Comparison of ENCODE assay signal across 22 cellular contexts in the genomic region with DNA sequence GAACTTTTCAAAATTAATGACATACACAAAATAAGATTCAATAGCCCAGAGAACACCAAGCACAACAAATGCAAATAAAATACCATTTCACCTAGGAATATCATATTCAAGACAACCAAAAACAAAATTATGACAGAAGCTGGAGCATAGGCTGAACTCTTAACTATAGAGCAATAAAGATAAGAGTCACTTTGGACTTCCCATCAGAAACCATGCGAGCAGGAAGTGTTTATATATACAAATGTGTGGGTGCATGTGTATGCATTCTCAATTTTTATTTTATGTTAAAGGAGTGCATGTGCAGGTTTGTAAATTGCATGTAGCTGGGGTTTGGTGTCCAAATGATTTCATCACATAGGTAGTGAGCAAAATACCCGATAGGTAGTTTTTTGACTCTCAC.
DNase-seq lines count a peak whose midpoint lies in the region; ATAC-seq and TF ChIP-seq lines count a peak whose summit lies in the region.
"Had no signal": no experiment of that assay in that cellular context is flagged by ENCODE, and none has a peak within 500 bp of the region (broad histone marks: within the 10 kb centered on the region; RNA-seq: fewer than 3 reads in every experiment).

No MANE protein-coding gene starts in this region.

- H3K9me3 ChIP-seq in mucosa of descending colon: peaks cover 7% of the 10 kb centered on the region
- H3K9me3 ChIP-seq: BE2C had no signal

- DNase-seq in NCI-H526 treated with DMSO at 0.1 percent for 48 hours (lab: John Stamatoyannopoulos, UW) (peak; percentile 43), mucosa of descending colon (no peak), HuH-7.5 (ENCODE audit: low spot score) (no peak)
- DNase-seq: 8988T; ACHN; BE2C; C1 segment of cervical spinal cord; CD4-positive, alpha-beta memory T cell; CD4-positive, CD25-positive, alpha-beta regulatory T cell; CD8-positive, alpha-beta memory T cell; COR-L47; DMS 273 treated with DMSO at 0.1 percent for 48 hours; DMS153; DMS53; DMS79; DND-41; EL; GDM1 had no signal

- ATAC-seq in mucosa of descending colon (peak; percentile 52), GM21825 (IDR thresholded peaks at IDR 0.05; ENCODE audit: unreplicated experiment) (no peak), GM19467 (IDR thresholded peaks at IDR 0.05; ENCODE audit: unreplicated experiment) (no peak)
- ATAC-seq: GM12878 had no signal

- H3K4me3 ChIP-seq in mucosa of descending colon: no peak overlapping the region
- H3K4me3 ChIP-seq: BLaER1, GM12878 had no signal

- intact Hi-C loops in mucosa of descending colon (cut with DNase I, micrococcal nuclease): no loop called here

- no peaks in the 10 kb centered on the region for H3K36me3 ChIP-seq in mucosa of descending colon (ENCODE audit: low read depth)
- H3K36me3 ChIP-seq: BE2C, BLaER1 had no signal

- no peaks in the 10 kb centered on the region for H3K4me1 ChIP-seq in mucosa of descending colon (ENCODE audit: low read depth)
- H3K4me1 ChIP-seq: BE2C, BLaER1 had no signal

- no peak for TF ChIP-seq CTCF in mucosa of descending colon (IDR thresholded peaks at IDR 0.05)
